13 cellular contexts compared by ENCODE assay signal in the genomic region with DNA sequence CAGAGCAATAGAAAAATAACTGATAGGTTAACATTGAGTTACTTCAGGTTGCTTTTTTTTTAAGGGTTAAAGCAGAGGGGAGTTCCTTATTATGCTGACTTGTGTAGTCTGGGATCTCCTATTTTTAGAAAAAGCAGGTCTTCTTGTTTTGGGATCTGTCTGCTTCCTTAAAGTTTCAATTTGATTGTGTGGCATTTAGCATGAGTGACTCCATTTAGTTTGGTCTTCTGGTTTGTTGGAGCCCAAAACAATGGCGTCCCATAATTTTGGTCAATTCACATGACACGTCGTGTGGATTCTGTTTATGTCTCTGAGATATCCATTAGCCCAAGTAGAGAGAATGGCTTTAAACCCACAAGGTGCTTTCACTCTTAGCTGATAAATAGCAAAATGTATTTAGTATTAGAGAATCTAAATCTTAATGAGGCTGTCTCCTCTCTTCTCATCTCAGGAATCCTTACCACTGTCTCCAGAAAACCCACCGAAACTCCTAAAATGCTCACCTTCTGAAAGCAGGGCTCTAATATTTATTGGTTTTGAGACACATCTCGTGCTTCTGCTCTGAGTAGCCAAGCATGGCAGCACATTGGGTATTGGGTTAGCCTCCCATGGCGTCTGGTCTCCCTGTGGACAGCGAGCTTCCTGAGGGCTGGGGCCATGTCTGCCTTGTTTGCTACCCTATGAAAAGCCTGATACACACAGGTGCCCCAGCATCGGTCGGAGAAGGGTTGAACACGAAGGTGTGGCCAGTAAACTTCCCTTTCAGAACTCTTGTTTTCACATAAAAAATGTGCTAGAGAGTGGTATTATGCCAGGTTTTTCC.
DNase-seq lines count a peak whose midpoint lies in the region; ATAC-seq and FAIRE-seq lines count a peak whose summit lies in the region.
"Had no signal": no experiment of that assay in that cellular context is flagged by ENCODE, and none has a peak within 500 bp of the region (broad histone marks: within the 10 kb centered on the region; RNA-seq: fewer than 3 reads in every experiment).

No MANE protein-coding gene starts in this region.

- H3K27me3 Mint-ChIP-seq in naive B cell: no peaks in the 10 kb centered on the region

- H3K27ac Mint-ChIP-seq in naive B cell: peak overlapping the region; percentile 100

- H3K4me3 Mint-ChIP-seq in naive B cell: peak overlapping the region; percentile 70 to 89 (median 84)

- DNase-seq in naive B cell: peak; percentile 85
- DNase-seq in kidney glomerular epithelial cell (lab: John Stamatoyannopoulos, UW): no peak
- no peak for DNase-seq in RCC 7860 (ENCODE audit: low spot score)
- DNase-seq in stimulated activated CD4-positive, alpha-beta T cell treated with anti-CD3 and anti-CD28 coated beads, Interleukin-4, amount 100 ng/mL, for 24 hours: no peak
- no peak for DNase-seq in NCI-H2029 treated with DMSO at 0.1 percent for 48 hours (lab: John Stamatoyannopoulos, UW)
- DNase-seq: GOT3; NCI-H226; stimulated activated naive CD4-positive, alpha-beta T cell treated with Interleukin-2 at 50 U/mL for 16 hours had no signal

- H3K9me3 Mint-ChIP-seq in naive B cell: peaks cover 0 to 1% (median 0%) of the 10 kb centered on the region in 7 donors

- peaks cover 71 to 85% (median 72%) of the 10 kb centered on the region in 3 donors for H3K4me1 Mint-ChIP-seq in naive B cell

- ATAC-seq in GM18867 (IDR thresholded peaks at IDR 0.05; ENCODE audit: unreplicated experiment): peak; percentile 26
- peak; percentile 38 for ATAC-seq in GM21619 (IDR thresholded peaks at IDR 0.05; ENCODE audit: unreplicated experiment)
- ATAC-seq in HG03558 (IDR thresholded peaks at IDR 0.05; ENCODE audit: extremely low read depth, unreplicated experiment): peak; percentile 42
- peak; percentile 34 to 49 for ATAC-seq in naive B cell (ENCODE audit: low read depth in 2 of 2)
- ATAC-seq: K562 had no signal

- H3K36me3 Mint-ChIP-seq in naive B cell: peaks cover 16 to 36% of the 10 kb centered on the region in 2 donors

- no peak for FAIRE-seq in RCC 7860 (lab: Jason Lieb, UNC)
- FAIRE-seq: astrocyte, K562 had no signal
